Comparison of ENCODE assay signal across 8 cellular contexts in genomic region chr5:145937432-145938250, GRCh38. TPM values are rescaled to one million over a fixed set of nuclear protein-coding genes. Genes with fewer than 3 reads are reported as not detected.
DNase-seq lines count a peak whose midpoint lies in the region; ATAC-seq and TF ChIP-seq lines count a peak whose summit lies in the region.

No MANE protein-coding gene starts in this region.

- H3F3A ChIP-seq in MM.1S (ENCODE audit: insufficient read depth, low read length): peaks cover 9% of the 10 kb centered on the region

- no peak overlapping the region for H3K4me2 ChIP-seq in MM.1S (ENCODE audit: low read depth, low read length)

- H3K79me2 ChIP-seq in MM.1S (ENCODE audit: low read length): no peaks in the 10 kb centered on the region

- no peak overlapping the region for H3K27ac ChIP-seq in MM.1S (ENCODE audit: low read length)

- TF ChIP-seq CTCF in astrocyte of the spinal cord (IDR thresholded peaks at IDR 0.05; ENCODE audit: low read depth, low read length) (no peak), MM.1S (IDR thresholded peaks at IDR 0.05; ENCODE audit: low read length) (no peak)

- H3K27ac Mint-ChIP-seq in stimulated activated memory B cell treated with anti-CD40 and anti-IgM and Interleukin-4, amounts not matched to agents 10 μg/mL and 1 μg/mL and 100 μg/mL, for 72 hours: no peak overlapping the region

- DNase-seq in astrocyte of the spinal cord (ENCODE audit: low read depth, low spot score): peak; percentile 62
- peak; percentile 42 for DNase-seq in mucosa of gallbladder (ENCODE audit: low spot score)
- no peak for DNase-seq in HuH-7.5 (ENCODE audit: low spot score)
- DNase-seq in MM.1S: no peak

- peaks cover 37% of the 10 kb centered on the region for H3K4me1 ChIP-seq in ES-I3 (ENCODE audit: insufficient read depth, low read length)
- H3K4me1 ChIP-seq in MM.1S (ENCODE audit: low read length): peaks cover 20% of the 10 kb centered on the region

- no peak overlapping the region for H2AFZ ChIP-seq in MM.1S (ENCODE audit: low read length)

- no peaks in the 10 kb centered on the region for H3K9me2 ChIP-seq in MM.1S (replicated peaks; ENCODE audit: insufficient read depth, low read length)

- H4K20me1 ChIP-seq in MM.1S (ENCODE audit: insufficient read depth, low read length): no peaks in the 10 kb centered on the region

- H3K36me3 Mint-ChIP-seq in stimulated activated memory B cell treated with anti-CD40 and anti-IgM and Interleukin-4, amounts not matched to agents 10 μg/mL and 1 μg/mL and 100 μg/mL, for 72 hours: no peaks in the 10 kb centered on the region

- peaks cover 9% of the 10 kb centered on the region for H3K4me1 Mint-ChIP-seq in stimulated activated memory B cell treated with anti-CD40 and anti-IgM and Interleukin-4, amounts not matched to agents 10 μg/mL and 1 μg/mL and 100 μg/mL, for 72 hours

- H3K36me3 ChIP-seq in ES-I3 (ENCODE audit: insufficient read depth, low read length) (no peaks in the 10 kb centered on the region), MM.1S (replicated peaks; ENCODE audit: insufficient read depth, low read length) (no peaks in the 10 kb centered on the region)

- no peak overlapping the region for H3K4me3 ChIP-seq in astrocyte of the spinal cord (ENCODE audit: low read depth, low read length)
- H3K4me3 ChIP-seq in MM.1S (ENCODE audit: low read length): no peak overlapping the region

- H3K9me3 Mint-ChIP-seq in stimulated activated memory B cell treated with anti-CD40 and anti-IgM and Interleukin-4, amounts not matched to agents 10 μg/mL and 1 μg/mL and 100 μg/mL, for 72 hours: no peaks in the 10 kb centered on the region

- no peak overlapping the region for H3K4me3 Mint-ChIP-seq in stimulated activated memory B cell treated with anti-CD40 and anti-IgM and Interleukin-4, amounts not matched to agents 10 μg/mL and 1 μg/mL and 100 μg/mL, for 72 hours

- H3K27me3 Mint-ChIP-seq in stimulated activated memory B cell treated with anti-CD40 and anti-IgM and Interleukin-4, amounts not matched to agents 10 μg/mL and 1 μg/mL and 100 μg/mL, for 72 hours: peaks cover 36% of the 10 kb centered on the region

- in situ Hi-C loops in astrocyte of the spinal cord (cut with HindIII; ENCODE audit: low sequenced_read_pairs): no loop called here

- H3K9ac ChIP-seq in ES-I3 (ENCODE audit: low read depth, low read length) (peak overlapping the region; percentile 71), MM.1S (ENCODE audit: low read length) (no peak overlapping the region)

- peak; percentile 68 for ATAC-seq in HG02885 (IDR thresholded peaks at IDR 0.05; ENCODE audit: poor library complexity, unreplicated experiment)
- no peak for ATAC-seq in stimulated activated memory B cell treated with anti-CD40 and anti-IgM and Interleukin-4, amounts not matched to agents 10 μg/mL and 1 μg/mL and 100 μg/mL, for 72 hours
- ATAC-seq in HG02970 (IDR thresholded peaks at IDR 0.05; ENCODE audit: low FRiP score, unreplicated experiment): no peak

- no peaks in the 10 kb centered on the region for H3K27me3 ChIP-seq in MM.1S (replicated peaks; ENCODE audit: insufficient read depth, low read length)

- H3K9me3 ChIP-seq in ES-I3 (ENCODE audit: control insufficient read depth, insufficient read depth, low read length) (no peaks in the 10 kb centered on the region), MM.1S (replicated peaks; ENCODE audit: insufficient read depth, low read length) (no peaks in the 10 kb centered on the region)

RNA-seq across cellular contexts. Expression of gene SH3RF2, which starts 1.3 kb away (rescaled TPM):
- total RNA-seq in mucosa of gallbladder: 106 TPM

Comparison
In these comparisons a context has a peak if more than half of its experiments do, and no peak if none do; other contexts are left out.
1. DNase-seq: peak in astrocyte of the spinal cord (single experiment) and mucosa of gallbladder (single experiment); none in HuH-7.5 (single experiment) and MM.1S (single experiment).